In the genomic region with DNA sequence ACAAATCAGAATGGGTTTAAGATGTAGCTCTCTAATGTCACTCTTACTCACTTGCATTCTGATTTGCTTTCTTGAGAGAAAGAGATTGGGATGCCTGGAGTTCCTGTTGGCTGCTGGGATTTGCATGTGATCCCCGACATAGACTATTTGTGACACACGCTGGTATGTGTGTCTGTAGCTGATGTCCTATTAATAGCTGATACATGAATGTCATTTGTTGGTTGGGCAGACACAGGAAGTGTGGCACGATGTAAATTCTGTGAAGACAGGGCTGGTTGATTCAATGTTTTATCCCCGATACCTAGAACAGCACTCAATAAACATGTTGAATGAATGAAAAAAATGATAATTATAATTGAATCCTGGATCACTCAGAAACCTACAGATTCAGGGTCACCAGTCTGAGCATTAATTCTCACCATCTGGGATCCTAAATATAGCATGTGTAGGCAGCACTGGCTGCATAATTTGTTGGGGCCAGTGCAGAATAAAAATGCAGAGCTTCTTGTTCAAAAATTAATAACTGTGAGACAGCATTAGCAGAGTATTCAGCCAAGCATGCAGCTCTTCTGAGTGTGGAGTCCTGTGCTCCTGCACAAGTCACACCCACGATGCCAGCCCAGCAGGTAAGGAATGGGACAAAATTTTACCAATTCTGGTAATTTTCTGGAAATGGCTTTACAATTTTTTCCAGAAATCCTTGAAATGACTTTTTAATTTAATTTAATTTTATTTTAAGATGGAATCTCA, we compare ENCODE assay signal across 12 cellular contexts. TPM values are rescaled to one million over a fixed set of nuclear protein-coding genes. Genes with fewer than 3 reads are reported as not detected.
DNase-seq lines count a peak whose midpoint lies in the region; ATAC-seq and TF ChIP-seq lines count a peak whose summit lies in the region.
"Had no signal": no experiment of that assay in that cellular context is flagged by ENCODE, and none has a peak within 500 bp of the region (broad histone marks: within the 10 kb centered on the region; RNA-seq: fewer than 3 reads in every experiment).

No MANE protein-coding gene starts in this region.

- WGBS in esophagus squamous epithelium, 2 donors: 44 to 51% methylated on average over 5 of the region's 5 CpGs

- H3K9me3 ChIP-seq in esophagus squamous epithelium: no peaks in the 10 kb centered on the region
- H3K9me3 ChIP-seq: thoracic aorta had no signal

- no peaks in the 10 kb centered on the region for H3K36me3 ChIP-seq in esophagus squamous epithelium
- H3K36me3 ChIP-seq: thoracic aorta had no signal

- ATAC-seq in HG03039 (IDR thresholded peaks at IDR 0.05; ENCODE audit: unreplicated experiment) (peak; percentile 65), foreskin keratinocyte (no peak)

- H3K4me3 ChIP-seq in esophagus squamous epithelium: no peak overlapping the region
- H3K4me3 ChIP-seq: thoracic aorta had no signal

- H3K27ac ChIP-seq in foreskin keratinocyte (no peak overlapping the region), esophagus squamous epithelium (no peak overlapping the region)
- H3K27ac ChIP-seq: RWPE1, thoracic aorta had no signal

- intact Hi-C loops in posterior vena cava (cut with DNase I): no loop called here
- intact Hi-C loops in esophagus squamous epithelium (cut with DNase I): no loop called here

- H3K4me1 ChIP-seq in foreskin keratinocyte (no peaks in the 10 kb centered on the region), esophagus squamous epithelium (no peaks in the 10 kb centered on the region)

- peak; percentile 20 for DNase-seq in AG20443 (ENCODE audit: low spot score)
- DNase-seq in GM19238 (ENCODE audit: insufficient read length, low spot score): peak; percentile 12
- peak; percentile 16 for DNase-seq in cerebellar cortex (ENCODE audit: low spot score)
- DNase-seq in KG1 (lab: John Stamatoyannopoulos, UW): no peak
- no peak for DNase-seq in posterior vena cava (ENCODE audit: low spot score)
- no peak for DNase-seq in foreskin keratinocyte
- no peak for DNase-seq in esophagus squamous epithelium (lab: John Stamatoyannopoulos, UW)
- DNase-seq: activated gamma-delta T cell, small intestine had no signal

- no peak for TF ChIP-seq POLR2A in esophagus squamous epithelium (IDR thresholded peaks at IDR 0.05)

- TF ChIP-seq CTCF in foreskin keratinocyte (conservative IDR thresholded peaks at IDR 0.05): no peak
- no peak for TF ChIP-seq CTCF in esophagus squamous epithelium (IDR thresholded peaks at IDR 0.05)

- H3K27me3 ChIP-seq in foreskin keratinocyte: peaks cover 4% of the 10 kb centered on the region
- H3K27me3 ChIP-seq in esophagus squamous epithelium: no peaks in the 10 kb centered on the region

RNA-seq across cellular contexts. Expression of a gene that starts 35.5 kb away (rescaled TPM):
- 10 to 100 TPM; 30.0 to 30.9 TPM for total RNA-seq in posterior vena cava
- total RNA-seq in foreskin keratinocyte: 18.1 and 24.8 TPM in 2 replicates
- 15.1 and 15.2 TPM in 2 replicates for polyA plus RNA-seq in foreskin keratinocyte
- 10 to 100 TPM in 2 of 4 donors, 1 to 10 TPM in 2; 3.4 to 18.5 (median 9.8) TPM for total RNA-seq in esophagus squamous epithelium

Comparison
In these comparisons a context has a peak if more than half of its experiments do, and no peak if none do; other contexts are left out.
1. DNase-seq: peak in AG20443 (single experiment), GM19238 (single experiment) and cerebellar cortex (single experiment); none in KG1 (single experiment), posterior vena cava (single experiment), foreskin keratinocyte (0 of 2) and esophagus squamous epithelium (single experiment).